10 cellular contexts compared by ENCODE assay signal in the genomic region with DNA sequence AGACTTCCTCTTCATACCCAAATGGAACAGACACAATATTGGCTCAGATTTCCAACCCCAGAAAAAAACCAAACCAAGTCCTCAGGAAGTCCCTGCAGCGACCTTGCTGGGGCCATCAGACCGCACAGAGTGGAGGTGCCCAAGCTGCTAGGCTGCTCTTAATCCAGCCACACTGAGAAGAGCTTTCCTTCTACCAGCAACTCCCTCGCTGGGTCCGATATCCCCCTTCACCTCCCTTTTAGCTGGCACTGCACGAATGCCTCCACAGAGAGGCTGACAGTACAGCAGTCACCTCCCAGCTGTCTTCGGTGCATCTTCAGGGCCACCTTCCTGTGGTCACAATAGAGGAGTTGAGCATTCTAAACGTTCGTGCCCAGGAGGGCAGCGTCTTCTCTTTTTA. TPM values are rescaled to one million over a fixed set of nuclear protein-coding genes. Genes with fewer than 3 reads are reported as not detected.
A peak's percentile ranks its signal among the peaks of the same experiment; 100 is the strongest.
DNase-seq lines count a peak whose midpoint lies in the region; ATAC-seq and TF ChIP-seq lines count a peak whose summit lies in the region.
"Had no signal": no experiment of that assay in that cellular context is flagged by ENCODE, and none has a peak within 500 bp of the region (broad histone marks: within the 10 kb centered on the region; RNA-seq: fewer than 3 reads in every experiment).

No MANE protein-coding gene starts in this region.

- peak overlapping the region; percentile 7 for H3K4me3 Mint-ChIP-seq in activated T-helper 2 cell treated with anti-CD3 and anti-CD28 coated beads, Interferon-gamma antibody, Interleukin-2, Interleukin-4, amounts not matched to agents 10 μg/mL and 5 μg/mL and 100 μg/mL, durations not matched to agents 14 hours and 24 hours and 36 hours (ENCODE audit: low read depth)
- H3K4me3 Mint-ChIP-seq in naive B cell, result peak overlapping the region; percentile 42 to 90 (median 79)

- H3K4me3 ChIP-seq in cardiac muscle cell, result no peak overlapping the region
- no peak overlapping the region for H3K4me3 ChIP-seq in vagina

- no peaks in the 10 kb centered on the region for H3K9me3 ChIP-seq in cardiac muscle cell (ENCODE audit: low read depth)
- no peaks in the 10 kb centered on the region for H3K9me3 ChIP-seq in vagina

- peaks cover 22% of the 10 kb centered on the region for H3K4me1 Mint-ChIP-seq in activated T-helper 2 cell treated with anti-CD3 and anti-CD28 coated beads, Interferon-gamma antibody, Interleukin-2, Interleukin-4, amounts not matched to agents 10 μg/mL and 5 μg/mL and 100 μg/mL, durations not matched to agents 14 hours and 24 hours and 36 hours (ENCODE audit: low read depth)
- H3K4me1 Mint-ChIP-seq in naive B cell, result peaks cover 25 to 53% (median 48%) of the 10 kb centered on the region in 3 donors

- no peak for TF ChIP-seq POLR2A in vagina (IDR thresholded peaks at IDR 0.05)

- H3K4me1 ChIP-seq in cardiac muscle cell (ENCODE audit: low read depth) (peaks cover 3% of the 10 kb centered on the region), vagina (peaks cover 60% of the 10 kb centered on the region)

- H3K27me3 ChIP-seq in cardiac muscle cell (no peaks in the 10 kb centered on the region), vagina (no peaks in the 10 kb centered on the region)

- H3K27ac ChIP-seq in cardiac muscle cell (peak overlapping the region; percentile 6), vagina (peak overlapping the region; percentile 73)

- peak overlapping the region; percentile 52 for H3K27ac Mint-ChIP-seq in activated T-helper 2 cell treated with anti-CD3 and anti-CD28 coated beads, Interferon-gamma antibody, Interleukin-2, Interleukin-4, amounts not matched to agents 10 μg/mL and 5 μg/mL and 100 μg/mL, durations not matched to agents 14 hours and 24 hours and 36 hours
- H3K27ac Mint-ChIP-seq in naive B cell, result peak overlapping the region; percentile 58 to 98 (median 92)

- intact Hi-C loops in left cardiac atrium (cut with DNase I) (no loop called here), vagina (cut with DNase I) (no loop called here)
- intact Hi-C loops in activated T-helper 2 cell treated with anti-CD3 and anti-CD28 coated beads, Interferon-gamma antibody, Interleukin-2, Interleukin-4, amounts not matched to agents 10 μg/mL and 5 μg/mL and 100 μg/mL, durations not matched to agents 14 hours and 24 hours and 36 hours (cut with micrococcal nuclease), result loop anchor here (10.0 kb wide), 1 partner anchor 287 kb away; the partner anchor contains the start of gene SH2D3C

- TF ChIP-seq CTCF in cardiac muscle cell (IDR thresholded peaks at IDR 0.05; ENCODE audit: low read depth, low read length) (no peak), vagina (IDR thresholded peaks at IDR 0.05) (no peak)

- peaks cover 28% of the 10 kb centered on the region for H3K36me3 Mint-ChIP-seq in activated T-helper 2 cell treated with anti-CD3 and anti-CD28 coated beads, Interferon-gamma antibody, Interleukin-2, Interleukin-4, amounts not matched to agents 10 μg/mL and 5 μg/mL and 100 μg/mL, durations not matched to agents 14 hours and 24 hours and 36 hours (ENCODE audit: low read depth)
- H3K36me3 Mint-ChIP-seq in naive B cell, result no peaks in the 10 kb centered on the region

- H3K9me3 Mint-ChIP-seq in activated T-helper 2 cell treated with anti-CD3 and anti-CD28 coated beads, Interferon-gamma antibody, Interleukin-2, Interleukin-4, amounts not matched to agents 10 μg/mL and 5 μg/mL and 100 μg/mL, durations not matched to agents 14 hours and 24 hours and 36 hours, result no peaks in the 10 kb centered on the region
- no peaks in the 10 kb centered on the region for H3K9me3 Mint-ChIP-seq in naive B cell

- H3K27me3 Mint-ChIP-seq in activated T-helper 2 cell treated with anti-CD3 and anti-CD28 coated beads, Interferon-gamma antibody, Interleukin-2, Interleukin-4, amounts not matched to agents 10 μg/mL and 5 μg/mL and 100 μg/mL, durations not matched to agents 14 hours and 24 hours and 36 hours (ENCODE audit: low read depth), result no peaks in the 10 kb centered on the region
- no peaks in the 10 kb centered on the region for H3K27me3 Mint-ChIP-seq in naive B cell

- ATAC-seq in left cardiac atrium (no peak), naive B cell (ENCODE audit: low read depth in 2 of 2) (peak; percentile 54 to 57), GM21723 (IDR thresholded peaks at IDR 0.05; ENCODE audit: unreplicated experiment) (no peak)
- ATAC-seq: Panc1 had no signal

- DNase-seq in cardiac muscle cell (ENCODE audit: low read depth in 1 of 2, low spot score in 1 of 2) (no peak), left cardiac atrium (no peak), naive B cell (no peak), vagina (ENCODE audit: extremely low spot score in 2 of 2) (no peak), NCI-H69 (lab: John Stamatoyannopoulos, UW) (no peak)
- DNase-seq in activated T-helper 2 cell treated with anti-CD3 and anti-CD28 coated beads, Interferon-gamma antibody, Interleukin-2, Interleukin-4, amounts not matched to agents 10 μg/mL and 5 μg/mL and 100 μg/mL, durations not matched to agents 14 hours and 24 hours and 36 hours (ENCODE audit: low spot score), result no peak
- DNase-seq in stimulated activated CD4-positive, alpha-beta T cell treated with anti-CD3 and anti-CD28 coated beads, Interleukin-2, amount 100 ng/mL, for 24 hours, result no peak
- DNase-seq: IMR-90 had no signal

- H3K36me3 ChIP-seq in cardiac muscle cell (no peaks in the 10 kb centered on the region), vagina (no peaks in the 10 kb centered on the region)

RNA-seq across cellular contexts. Expression of gene NAIF1, which starts 5.8 kb away (rescaled TPM):
- total RNA-seq in cardiac muscle cell (9.4 and 15.2 TPM in 2 replicates), left cardiac atrium (1 to 10 TPM; 5.8 to 6.1 TPM), vagina (13.3 TPM)
- polyA plus RNA-seq in cardiac muscle cell (6.9 and 10.9 TPM in 2 replicates), naive B cell (ENCODE audit: low read depth in 6 of 6) (10 to 100 TPM in 4 of 6 donors, 1 to 10 TPM in 2; 7.2 to 21.6 (median 12.3) TPM)
- 10.2 and 10.5 TPM in 2 replicates for total RNA-seq in activated T-helper 2 cell treated with anti-CD3 and anti-CD28 coated beads, Interferon-gamma antibody, Interleukin-2, Interleukin-4, amounts not matched to agents 10 μg/mL and 5 μg/mL and 100 μg/mL, durations not matched to agents 14 hours and 24 hours and 36 hours

RNA-seq across cellular contexts. Expression of gene SLC25A25, which starts 6.7 kb away (rescaled TPM):
- 13.0 and 15.8 TPM in 2 replicates for total RNA-seq in cardiac muscle cell
- polyA plus RNA-seq in cardiac muscle cell, result 9.1 and 9.8 TPM in 2 replicates
- total RNA-seq in left cardiac atrium, result 10 to 100 TPM; 13.7 to 29.8 TPM
- 11.3 and 11.9 TPM in 2 replicates for total RNA-seq in activated T-helper 2 cell treated with anti-CD3 and anti-CD28 coated beads, Interferon-gamma antibody, Interleukin-2, Interleukin-4, amounts not matched to agents 10 μg/mL and 5 μg/mL and 100 μg/mL, durations not matched to agents 14 hours and 24 hours and 36 hours
- 10 to 100 TPM in 1 of 6 donors, 1 to 10 TPM in 5; 1.6 to 15.8 (median 9.0) TPM for polyA plus RNA-seq in naive B cell (ENCODE audit: low read depth in 6 of 6)
- total RNA-seq in vagina, result 44.4 TPM

Comparison
In these comparisons a context has a peak if more than half of its experiments do, and no peak if none do; other contexts are left out.
1. ATAC-seq: peak in naive B cell (2 of 2); none in left cardiac atrium (0 of 2) and GM21723 (single experiment).